In genomic region chr2:189287982-189288494, GRCh38 we compare ENCODE assay signal across 8 cellular contexts.
DNase-seq lines count a peak whose midpoint lies in the region; ATAC-seq and TF ChIP-seq lines count a peak whose summit lies in the region.

No MANE protein-coding gene starts in this region.

- intact Hi-C loops in Right ventricle myocardium inferior (cut with DNase I), result loop anchor here (2.0 kb wide), 1 partner anchor 193 kb away; no protein-coding TSS in a partner anchor
- intact Hi-C loops in vagina (cut with DNase I), result loop anchor here (10.0 kb wide), 1 partner anchor 193 kb away; no protein-coding TSS in a partner anchor

- peak in 1 of 2 donors; percentile 62 for TF ChIP-seq CTCF in right atrium auricular region (IDR thresholded peaks at IDR 0.05)
- TF ChIP-seq CTCF in vagina (IDR thresholded peaks at IDR 0.05), result peak in 2 of 3 experiments; percentile 45 to 46

- no peaks in the 10 kb centered on the region for H3K36me3 ChIP-seq in right atrium auricular region
- no peaks in the 10 kb centered on the region for H3K36me3 ChIP-seq in vagina

- peaks cover 0 to 7% of the 10 kb centered on the region in 2 donors for H3K4me1 ChIP-seq in right atrium auricular region
- H3K4me1 ChIP-seq in vagina, result no peaks in the 10 kb centered on the region

- H3K9me3 ChIP-seq in right atrium auricular region (peaks cover 0 to 9% of the 10 kb centered on the region in 2 donors), vagina (no peaks in the 10 kb centered on the region)

- TF ChIP-seq POLR2A in vagina (IDR thresholded peaks at IDR 0.05), result no peak

- ATAC-seq in Right ventricle myocardium inferior, result peak; percentile 64
- ATAC-seq in HG02588 (IDR thresholded peaks at IDR 0.05; ENCODE audit: unreplicated experiment), result peak; percentile 76

- H3K27me3 ChIP-seq in right atrium auricular region, result no peaks in the 10 kb centered on the region
- H3K27me3 ChIP-seq in vagina, result no peaks in the 10 kb centered on the region

- no peak overlapping the region for H3K27ac ChIP-seq in right atrium auricular region
- H3K27ac ChIP-seq in vagina, result peak overlapping the region; percentile 38

- no peak for DNase-seq in Right ventricle myocardium inferior (ENCODE audit: missing footprints)
- no peak for DNase-seq in right atrium auricular region (ENCODE audit: low spot score)
- DNase-seq in NCI-H2029 (lab: John Stamatoyannopoulos, UW), result peak; percentile 13
- DNase-seq in astrocyte of the hippocampus (ENCODE audit: low read depth, low spot score), result peak; percentile 82
- DNase-seq in kidney glomerular epithelial cell (lab: John Stamatoyannopoulos, UW), result peak; percentile 82
- no peak for DNase-seq in vagina (ENCODE audit: extremely low spot score in 2 of 2)
- no peak for DNase-seq in stimulated activated naive CD4-positive, alpha-beta T cell treated with Interleukin-2 at 50 U/mL for 16 hours (lab: John Stamatoyannopoulos, UW)

- no peak overlapping the region for H3K4me3 ChIP-seq in right atrium auricular region
- no peak overlapping the region for H3K4me3 ChIP-seq in vagina

Comparison
In these comparisons a context has a peak if more than half of its experiments do, and no peak if none do; other contexts are left out.
1. DNase-seq: peak in NCI-H2029 (single experiment), astrocyte of the hippocampus (single experiment) and kidney glomerular epithelial cell (single experiment); none in Right ventricle myocardium inferior (single experiment), right atrium auricular region (single experiment), vagina (0 of 2) and stimulated activated naive CD4-positive, alpha-beta T cell treated with Interleukin-2 at 50 U/mL for 16 hours (single experiment).